In the genomic region with DNA sequence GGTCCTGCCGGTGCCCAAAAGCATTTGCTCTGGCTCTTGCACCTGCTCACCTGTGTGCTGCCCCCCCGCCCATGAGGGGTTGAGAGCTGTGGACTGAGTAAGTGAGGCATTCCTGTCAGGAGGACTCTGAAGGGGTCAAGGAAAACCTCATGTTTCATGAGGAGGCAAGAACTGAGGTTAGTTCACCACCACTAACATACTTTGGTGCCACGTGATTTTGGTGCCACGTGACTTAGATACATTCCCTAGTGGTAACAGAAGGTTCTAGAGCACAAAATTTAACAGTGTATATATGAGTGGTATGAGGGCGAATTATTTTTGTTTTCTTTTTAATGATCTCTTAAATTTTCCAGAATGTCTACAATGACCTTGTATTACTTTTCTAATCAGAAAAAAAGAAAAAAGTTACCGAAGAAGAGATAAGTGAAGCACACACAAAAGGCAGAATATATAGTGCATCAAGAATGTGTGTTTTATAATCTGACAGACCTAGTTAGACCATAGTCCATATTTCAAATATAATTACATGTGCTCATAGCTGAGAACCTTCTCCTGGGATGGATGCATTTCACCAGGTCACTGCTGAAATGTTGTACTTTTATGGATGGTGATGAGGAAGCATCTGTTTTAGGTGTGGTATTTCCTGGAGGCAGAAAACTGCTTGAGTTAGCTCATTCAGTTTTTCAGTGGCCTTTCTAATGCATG, we compare ENCODE assay signal across 15 cellular contexts. TPM values are rescaled to one million over a fixed set of nuclear protein-coding genes. Genes with fewer than 3 reads are reported as not detected.
A peak's percentile ranks its signal among the peaks of the same experiment; 100 is the strongest.
DNase-seq lines count a peak whose midpoint lies in the region; ATAC-seq and TF ChIP-seq lines count a peak whose summit lies in the region.
"Had no signal": no experiment of that assay in that cellular context is flagged by ENCODE, and none has a peak within 500 bp of the region (broad histone marks: within the 10 kb centered on the region; RNA-seq: fewer than 3 reads in every experiment).

No MANE protein-coding gene starts in this region.

- no peaks in the 10 kb centered on the region for H3K9me3 ChIP-seq in BE2C
- H3K9me3 ChIP-seq: SJCRH30 had no signal

- no peaks in the 10 kb centered on the region for H3K9me3 Mint-ChIP-seq in stimulated activated naive CD8-positive, alpha-beta T cell treated with anti-CD3 and anti-CD28 coated beads, Interleukin-15, Interleukin-2, amounts not matched to agents 100 ng/mL and 50 ng/mL, for 24 hours
- H3K9me3 Mint-ChIP-seq in immature natural killer cell, result no peaks in the 10 kb centered on the region
- peaks cover 7% of the 10 kb centered on the region for H3K9me3 Mint-ChIP-seq in activated T-helper 2 cell treated with anti-CD3 and anti-CD28 coated beads, Interferon-gamma antibody, Interleukin-2, Interleukin-4, amounts not matched to agents 10 μg/mL and 5 μg/mL and 100 μg/mL, durations not matched to agents 14 hours and 24 hours and 36 hours

- no peak overlapping the region for H3K4me3 ChIP-seq in BE2C (ENCODE audit: low read depth, low read length)
- H3K4me3 ChIP-seq: SJCRH30 had no signal

- H3K27ac Mint-ChIP-seq in stimulated activated naive CD8-positive, alpha-beta T cell treated with anti-CD3 and anti-CD28 coated beads, Interleukin-15, Interleukin-2, amounts not matched to agents 100 ng/mL and 50 ng/mL, for 24 hours, result peak overlapping the region; percentile 31
- H3K27ac Mint-ChIP-seq in immature natural killer cell, result peak overlapping the region in 5 of 6 donors; percentile 15 to 61 (median 38)
- no peak overlapping the region for H3K27ac Mint-ChIP-seq in activated T-helper 2 cell treated with anti-CD3 and anti-CD28 coated beads, Interferon-gamma antibody, Interleukin-2, Interleukin-4, amounts not matched to agents 10 μg/mL and 5 μg/mL and 100 μg/mL, durations not matched to agents 14 hours and 24 hours and 36 hours
- H3K27ac Mint-ChIP-seq: progenitor cell of endocrine pancreas had no signal

- H3K27ac ChIP-seq in RWPE1, result peak overlapping the region; percentile 71
- H3K27ac ChIP-seq: brain microvascular endothelial cell, SJCRH30 had no signal

- H3K36me3 Mint-ChIP-seq in stimulated activated naive CD8-positive, alpha-beta T cell treated with anti-CD3 and anti-CD28 coated beads, Interleukin-15, Interleukin-2, amounts not matched to agents 100 ng/mL and 50 ng/mL, for 24 hours (ENCODE audit: low read depth), result no peaks in the 10 kb centered on the region
- no peaks in the 10 kb centered on the region for H3K36me3 Mint-ChIP-seq in immature natural killer cell
- H3K36me3 Mint-ChIP-seq in activated T-helper 2 cell treated with anti-CD3 and anti-CD28 coated beads, Interferon-gamma antibody, Interleukin-2, Interleukin-4, amounts not matched to agents 10 μg/mL and 5 μg/mL and 100 μg/mL, durations not matched to agents 14 hours and 24 hours and 36 hours (ENCODE audit: low read depth), result peaks cover 3% of the 10 kb centered on the region

- no peaks in the 10 kb centered on the region for H3K27me3 Mint-ChIP-seq in stimulated activated naive CD8-positive, alpha-beta T cell treated with anti-CD3 and anti-CD28 coated beads, Interleukin-15, Interleukin-2, amounts not matched to agents 100 ng/mL and 50 ng/mL, for 24 hours
- peaks cover 0 to 2% (median 2%) of the 10 kb centered on the region in 3 donors for H3K27me3 Mint-ChIP-seq in immature natural killer cell (ENCODE audit: low read depth in 3 of 3)
- peaks cover 10% of the 10 kb centered on the region for H3K27me3 Mint-ChIP-seq in activated T-helper 2 cell treated with anti-CD3 and anti-CD28 coated beads, Interferon-gamma antibody, Interleukin-2, Interleukin-4, amounts not matched to agents 10 μg/mL and 5 μg/mL and 100 μg/mL, durations not matched to agents 14 hours and 24 hours and 36 hours (ENCODE audit: low read depth)

- TF ChIP-seq POLR2A in erythroblast (IDR thresholded peaks at IDR 0.05; ENCODE audit: low read length), result no peak

- no peak overlapping the region for H3K4me3 Mint-ChIP-seq in stimulated activated naive CD8-positive, alpha-beta T cell treated with anti-CD3 and anti-CD28 coated beads, Interleukin-15, Interleukin-2, amounts not matched to agents 100 ng/mL and 50 ng/mL, for 24 hours
- peak overlapping the region in 3 of 5 donors; percentile 37 to 58 (median 38) for H3K4me3 Mint-ChIP-seq in immature natural killer cell
- H3K4me3 Mint-ChIP-seq in activated T-helper 2 cell treated with anti-CD3 and anti-CD28 coated beads, Interferon-gamma antibody, Interleukin-2, Interleukin-4, amounts not matched to agents 10 μg/mL and 5 μg/mL and 100 μg/mL, durations not matched to agents 14 hours and 24 hours and 36 hours (ENCODE audit: low read depth), result no peak overlapping the region

- peaks cover 60% of the 10 kb centered on the region for H3K4me1 Mint-ChIP-seq in stimulated activated naive CD8-positive, alpha-beta T cell treated with anti-CD3 and anti-CD28 coated beads, Interleukin-15, Interleukin-2, amounts not matched to agents 100 ng/mL and 50 ng/mL, for 24 hours (ENCODE audit: low read depth)
- H3K4me1 Mint-ChIP-seq in immature natural killer cell, result peaks cover 53 to 67% of the 10 kb centered on the region in 2 donors
- peaks cover 63% of the 10 kb centered on the region for H3K4me1 Mint-ChIP-seq in activated T-helper 2 cell treated with anti-CD3 and anti-CD28 coated beads, Interferon-gamma antibody, Interleukin-2, Interleukin-4, amounts not matched to agents 10 μg/mL and 5 μg/mL and 100 μg/mL, durations not matched to agents 14 hours and 24 hours and 36 hours (ENCODE audit: low read depth)

- intact Hi-C loops in activated T-helper 2 cell treated with anti-CD3 and anti-CD28 coated beads, Interferon-gamma antibody, Interleukin-2, Interleukin-4, amounts not matched to agents 10 μg/mL and 5 μg/mL and 100 μg/mL, durations not matched to agents 14 hours and 24 hours and 36 hours (cut with micrococcal nuclease), result loop anchor here (1.0 kb wide), 2 partner anchors 76 to 122 kb away; no protein-coding TSS in a partner anchor

- no peaks in the 10 kb centered on the region for H3K36me3 ChIP-seq in BE2C
- H3K36me3 ChIP-seq: brain microvascular endothelial cell, SJCRH30 had no signal

- POLR2A ChIA-PET in RWPE1 (lab: Yijun Ruan, JAX; ENCODE audit: low non-redundant PET), result no interaction called here

- TF ChIP-seq CTCF in RWPE1 (conservative IDR thresholded peaks at IDR 0.05; ENCODE audit: low read depth) (no peak), BE2C (IDR thresholded peaks at IDR 0.05; ENCODE audit: low read depth, low read length) (no peak)

- no peak for ATAC-seq in stimulated activated naive CD8-positive, alpha-beta T cell treated with anti-CD3 and anti-CD28 coated beads, Interleukin-15, Interleukin-2, amounts not matched to agents 100 U/mL and 50 U/mL, for 24 hours

- H3K4me1 ChIP-seq in BE2C, result no peaks in the 10 kb centered on the region; the same call in 1 of the 2 replicates

- H3K27me3 ChIP-seq in BE2C, result peaks cover 11% of the 10 kb centered on the region
- H3K27me3 ChIP-seq: brain microvascular endothelial cell, SJCRH30 had no signal

- CTCF ChIA-PET in RWPE1 (lab: Yijun Ruan, JAX), result interaction anchor here (0.6 kb wide), 1 partner anchor 42 kb away, joined by 3 read pairs; no protein-coding TSS in a partner anchor

- DNase-seq in stimulated activated naive CD8-positive, alpha-beta T cell treated with anti-CD3 and anti-CD28 coated beads, Interleukin-15, Interleukin-2, amounts not matched to agents 100 U/mL and 50 U/mL, for 24 hours, result no peak
- DNase-seq in RWPE1 (ENCODE audit: low spot score) (no peak), immature natural killer cell (no peak), BE2C (no peak), GOT3 (lab: John Stamatoyannopoulos, UW) (no peak), erythroblast (lab: John Stamatoyannopoulos, UW) (no peak)
- DNase-seq in activated T-helper 2 cell treated with anti-CD3 and anti-CD28 coated beads, Interferon-gamma antibody, Interleukin-2, Interleukin-4, amounts not matched to agents 10 μg/mL and 5 μg/mL and 100 μg/mL, durations not matched to agents 14 hours and 24 hours and 36 hours (ENCODE audit: low spot score), result no peak
- DNase-seq: DMS79, hippocampal formation, SJCRH30 had no signal

RNA-seq across cellular contexts. Expression of a gene that starts 6.5 kb away (rescaled TPM):
- not detected for polyA plus RNA-seq in immature natural killer cell
- not detected for polyA plus RNA-seq in BE2C (2012; ENCODE audit: insufficient read depth, insufficient read length, low read depth)
- total RNA-seq in activated T-helper 2 cell treated with anti-CD3 and anti-CD28 coated beads, Interferon-gamma antibody, Interleukin-2, Interleukin-4, amounts not matched to agents 10 μg/mL and 5 μg/mL and 100 μg/mL, durations not matched to agents 14 hours and 24 hours and 36 hours, result not detected in 2 replicates
- total RNA-seq: activated CD8-positive, alpha-beta memory T cell treated with anti-CD3 and anti-CD28 coated beads for 36 hours; progenitor cell of endocrine pancreas; SJCRH30; subcutaneous adipose tissue had no signal

Comparison
In these comparisons a context has a peak if more than half of its experiments do, and no peak if none do; other contexts are left out.
1. H3K4me3 Mint-ChIP-seq: peak in immature natural killer cell (3 of 5); none in stimulated activated naive CD8-positive, alpha-beta T cell treated with anti-CD3 and anti-CD28 coated beads, Interleukin-15, Interleukin-2, amounts not matched to agents 100 ng/mL and 50 ng/mL, for 24 hours (single experiment) and activated T-helper 2 cell treated with anti-CD3 and anti-CD28 coated beads, Interferon-gamma antibody, Interleukin-2, Interleukin-4, amounts not matched to agents 10 μg/mL and 5 μg/mL and 100 μg/mL, durations not matched to agents 14 hours and 24 hours and 36 hours (single experiment).